Comparison of ENCODE assay signal across 1 cellular context in the genomic region with DNA sequence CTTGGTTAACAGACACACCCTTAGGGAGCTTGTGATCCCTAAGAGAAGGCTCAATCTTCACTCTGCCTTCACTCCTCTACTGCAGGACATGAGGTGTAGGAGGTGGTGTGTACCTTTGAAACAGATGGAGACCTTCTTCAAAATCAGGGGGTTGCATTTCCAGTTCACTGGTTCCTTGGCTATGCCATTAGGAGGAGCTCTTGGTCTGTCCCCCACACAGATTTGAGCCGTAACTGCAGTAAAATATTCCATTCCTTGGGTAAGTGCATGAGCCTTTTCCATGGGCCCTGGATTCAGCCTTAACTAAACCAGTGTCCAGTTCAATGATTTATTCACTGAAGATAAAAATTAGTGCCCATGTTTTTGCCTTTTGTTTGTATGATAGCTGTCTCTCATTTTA.
TF ChIP-seq lines count a peak whose summit lies in the region.

No MANE protein-coding gene starts in this region.

TF ChIP-seq in GM23338, 12 proteins besides CTCF, POLR2A, EP300 and RAD21 (continued from another document):
- TF ChIP-seq, protein P1, sequence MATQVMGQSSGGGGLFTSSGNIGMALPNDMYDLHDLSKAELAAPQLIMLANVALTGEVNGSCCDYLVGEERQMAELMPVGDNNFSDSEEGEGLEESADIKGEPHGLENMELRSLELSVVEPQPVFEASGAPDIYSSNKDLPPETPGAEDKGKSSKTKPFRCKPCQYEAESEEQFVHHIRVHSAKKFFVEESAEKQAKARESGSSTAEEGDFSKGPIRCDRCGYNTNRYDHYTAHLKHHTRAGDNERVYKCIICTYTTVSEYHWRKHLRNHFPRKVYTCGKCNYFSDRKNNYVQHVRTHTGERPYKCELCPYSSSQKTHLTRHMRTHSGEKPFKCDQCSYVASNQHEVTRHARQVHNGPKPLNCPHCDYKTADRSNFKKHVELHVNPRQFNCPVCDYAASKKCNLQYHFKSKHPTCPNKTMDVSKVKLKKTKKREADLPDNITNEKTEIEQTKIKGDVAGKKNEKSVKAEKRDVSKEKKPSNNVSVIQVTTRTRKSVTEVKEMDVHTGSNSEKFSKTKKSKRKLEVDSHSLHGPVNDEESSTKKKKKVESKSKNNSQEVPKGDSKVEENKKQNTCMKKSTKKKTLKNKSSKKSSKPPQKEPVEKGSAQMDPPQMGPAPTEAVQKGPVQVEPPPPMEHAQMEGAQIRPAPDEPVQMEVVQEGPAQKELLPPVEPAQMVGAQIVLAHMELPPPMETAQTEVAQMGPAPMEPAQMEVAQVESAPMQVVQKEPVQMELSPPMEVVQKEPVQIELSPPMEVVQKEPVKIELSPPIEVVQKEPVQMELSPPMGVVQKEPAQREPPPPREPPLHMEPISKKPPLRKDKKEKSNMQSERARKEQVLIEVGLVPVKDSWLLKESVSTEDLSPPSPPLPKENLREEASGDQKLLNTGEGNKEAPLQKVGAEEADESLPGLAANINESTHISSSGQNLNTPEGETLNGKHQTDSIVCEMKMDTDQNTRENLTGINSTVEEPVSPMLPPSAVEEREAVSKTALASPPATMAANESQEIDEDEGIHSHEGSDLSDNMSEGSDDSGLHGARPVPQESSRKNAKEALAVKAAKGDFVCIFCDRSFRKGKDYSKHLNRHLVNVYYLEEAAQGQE (IDR thresholded peaks at IDR 0.05; ENCODE audit: unreplicated experiment): no peak
- no peak for TF ChIP-seq JUNB (IDR thresholded peaks at IDR 0.05; ENCODE audit: unreplicated experiment)
- no peak for TF ChIP-seq STAT1 (IDR thresholded peaks at IDR 0.05; ENCODE audit: unreplicated experiment)
TF ChIP-seq in GM23338: peak in this region for 0.
